In the genomic region with DNA sequence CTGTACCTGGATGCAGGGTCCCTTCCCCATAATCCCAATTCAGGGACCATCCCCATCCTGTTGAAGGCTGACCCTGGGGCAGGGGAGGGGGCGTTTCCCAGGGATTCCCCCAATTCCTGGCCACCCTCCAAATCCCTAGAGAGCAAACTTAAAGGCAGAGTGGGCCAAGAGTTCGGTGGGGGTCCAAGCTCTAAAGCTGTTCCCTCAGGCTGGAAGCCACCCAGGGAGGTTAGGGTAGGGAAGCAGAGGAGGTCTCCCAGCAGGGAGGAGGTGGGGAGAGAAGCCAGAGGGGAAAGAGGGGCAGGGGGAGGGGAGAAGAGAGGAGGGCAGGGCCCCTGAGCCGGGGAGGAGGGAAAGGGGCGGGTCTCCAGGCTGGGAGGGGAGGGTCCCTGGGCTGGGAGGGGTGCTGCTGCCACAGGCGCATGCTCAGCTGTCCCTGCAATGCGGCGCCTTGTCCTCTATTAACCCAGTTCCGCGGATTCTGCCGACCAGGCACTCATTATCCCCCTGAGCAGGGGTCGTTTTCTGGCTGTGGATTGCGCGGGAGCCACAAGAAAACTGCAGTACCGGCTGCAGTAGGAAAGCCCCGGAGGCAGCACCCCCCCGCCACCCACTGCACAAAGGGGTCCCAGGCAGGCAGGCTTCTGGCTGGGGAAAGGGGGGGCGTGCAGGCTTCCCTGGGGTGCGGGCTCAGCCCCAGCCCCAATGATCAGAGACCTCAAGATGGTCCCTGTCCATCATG, we compare ENCODE assay signal across 1 cellular context.
TF ChIP-seq lines count a peak whose summit lies in the region.

No MANE protein-coding gene starts in this region.

TF ChIP-seq in H1, 55 proteins besides CTCF, POLR2A, EP300 and RAD21 (continued from another document):
- TF ChIP-seq SP2 (IDR thresholded peaks at IDR 0.05; ENCODE audit: low read length): no peak
- TF ChIP-seq ASH2L (IDR thresholded peaks at IDR 0.05; ENCODE audit: low read length): no peak
- TF ChIP-seq RXRA (IDR thresholded peaks at IDR 0.05; ENCODE audit: insufficient read depth, low read depth, low read length): no peak
- no peak for TF ChIP-seq ZNF274 (IDR thresholded peaks at IDR 0.05; ENCODE audit: borderline replicate concordance, extremely low read depth, low read length)
